7 cellular contexts compared by ENCODE assay signal in the genomic region with DNA sequence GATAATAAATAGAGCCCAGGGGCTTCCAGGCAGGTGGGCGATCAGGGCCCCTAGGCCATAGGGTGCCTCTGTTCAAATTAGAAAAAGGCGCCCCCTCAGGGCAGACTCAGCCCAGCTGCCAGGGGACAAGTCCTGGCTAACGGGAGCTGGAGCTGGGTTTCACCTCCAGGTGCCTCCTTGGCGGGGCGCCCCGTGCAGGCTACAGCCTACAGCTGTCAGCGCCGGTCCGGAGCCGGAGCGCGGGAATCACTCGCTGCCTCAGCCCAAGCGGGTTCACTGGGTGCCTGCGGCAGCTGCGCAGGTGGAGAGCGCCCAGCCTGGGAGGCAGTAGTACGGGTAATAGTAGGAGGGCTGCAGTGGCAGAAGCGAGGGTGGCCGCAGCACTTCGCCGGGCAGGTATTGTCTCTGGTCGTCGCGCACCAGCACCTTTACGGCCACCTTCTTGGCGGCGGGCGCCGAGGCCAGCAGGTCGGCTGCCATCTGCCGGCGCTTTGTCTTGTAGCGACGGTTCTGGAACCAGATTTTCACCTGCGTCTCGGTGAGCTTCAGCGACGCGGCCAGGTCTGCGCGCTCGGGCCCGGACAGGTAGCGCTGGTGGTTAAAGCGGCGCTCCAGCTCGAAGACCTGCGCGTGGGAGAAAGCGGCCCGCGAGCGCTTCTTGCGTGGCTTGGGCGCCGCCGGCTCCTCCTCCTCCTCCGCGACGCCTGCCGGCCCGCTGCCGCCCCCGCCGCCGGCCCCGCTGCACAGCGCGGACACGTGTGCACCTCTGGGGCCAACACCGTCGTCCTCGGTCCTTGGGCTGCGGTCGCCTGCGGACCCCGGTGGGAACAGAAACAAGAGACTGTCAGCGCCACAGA. TPM values are rescaled to one million over a fixed set of nuclear protein-coding genes. Genes with fewer than 3 reads are reported as not detected.
A peak's percentile ranks its signal among the peaks of the same experiment; 100 is the strongest.
DNase-seq lines count a peak whose midpoint lies in the region; ATAC-seq and TF ChIP-seq lines count a peak whose summit lies in the region.

No MANE protein-coding gene starts in this region.

- H3K27me3 ChIP-seq in IMR-90 (ENCODE audit: control insufficient read depth, insufficient read depth, low read length) = peaks cover 84% of the 10 kb centered on the region

- no peak for TF ChIP-seq POLR2A in IMR-90 (IDR thresholded peaks at IDR 0.05; ENCODE audit: low read depth, low read length)

- WGBS in IMR-90 (ENCODE audit: extremely low coverage in 2 of 2, insufficient read length in 1 of 2), 2 experiments = 8% methylated on average over 42 of the region's 79 CpGs; no CpG with 5 or more reads in 1 of the 2 experiments

- H2AK5ac ChIP-seq in IMR-90 (ENCODE audit: low read depth, low read length) = no peak overlapping the region

- no peak overlapping the region for H3K18ac ChIP-seq in IMR-90 (ENCODE audit: low read depth, low read length)

- no peak overlapping the region for H2BK15ac ChIP-seq in IMR-90 (ENCODE audit: low read depth, low read length)

- peaks cover 24% of the 10 kb centered on the region for H3K4me1 Mint-ChIP-seq in neural crest cell

- no peak for TF ChIP-seq RAD21 in IMR-90 (IDR thresholded peaks at IDR 0.05; ENCODE audit: low read length)

- no peaks in the 10 kb centered on the region for H3K9me3 Mint-ChIP-seq in neural crest cell

- no peak overlapping the region for H3K4ac ChIP-seq in IMR-90 (ENCODE audit: low read depth, low read length)

- H3K36me3 ChIP-seq in IMR-90 (ENCODE audit: control insufficient read depth, insufficient read depth, low read length) = no peaks in the 10 kb centered on the region

- no peak overlapping the region for H3K14ac ChIP-seq in IMR-90 (replicated peaks; ENCODE audit: low read depth, low read length)

- no peak overlapping the region for H4K5ac ChIP-seq in IMR-90 (ENCODE audit: low read depth, low read length)

- dilution Hi-C loops in IMR-90 (cut with HindIII; ENCODE audit: low sequenced_read_pairs, unreplicated experiment) = no loop called here

- H3K4me3 Mint-ChIP-seq in neural crest cell = peak overlapping the region; percentile 84

- no peaks in the 10 kb centered on the region for H3K4me1 ChIP-seq in IMR-90 (ENCODE audit: control insufficient read depth, insufficient read depth, low read length)

- no peak for ATAC-seq in IMR-90 (ENCODE audit: low read depth)
- ATAC-seq in GM21367 (IDR thresholded peaks at IDR 0.05; ENCODE audit: unreplicated experiment) = no peak

- peaks cover 91% of the 10 kb centered on the region for H3K27me3 Mint-ChIP-seq in neural crest cell (ENCODE audit: low read depth)

- intact Hi-C loops in IMR-90 (cut with micrococcal nuclease) = no loop called here

- DNase-seq in GM13976 (ENCODE audit: low spot score) (peak; percentile 64), IMR-90 (no peak), ecto neural progenitor cell (ENCODE audit: low spot score) (peak; percentile 70), neural crest cell (ENCODE audit: low read depth, low spot score) (no peak), NOMO-1 (lab: John Stamatoyannopoulos, UW; ENCODE audit: unreplicated experiment in 2 of 2) (no peak), Kasumi-1 (lab: John Stamatoyannopoulos, UW) (no peak)

- TF ChIP-seq CTCF in GM13976 (IDR thresholded peaks at IDR 0.05; ENCODE audit: borderline replicate concordance, control extremely low read depth, extremely low read depth, insufficient read depth, missing control alignments) (peak; percentile 29), IMR-90 (conservative IDR thresholded peaks at IDR 0.05; ENCODE audit: low read depth, low read length) (peak; percentile 15; the same call in 1 of the 2 replicates), neural crest cell (conservative IDR thresholded peaks at IDR 0.05) (peak; percentile 58)

- H2AK9ac ChIP-seq in IMR-90 (replicated peaks; ENCODE audit: low read depth, low read length, poor library complexity) = no peak overlapping the region

- no peaks in the 10 kb centered on the region for H3K79me1 ChIP-seq in IMR-90 (ENCODE audit: low read depth in 1 of 2, low read length in 2 of 2)

- CTCF ChIA-PET in IMR-90 (lab: Yijun Ruan, JAX) = interaction anchor here (0.6 to 1.6 kb wide), 2 partner anchors 58 to 228 kb away, joined by 3 to 8 read pairs; partner anchors contain the start of gene RAB28

- no peak overlapping the region for H3K27ac ChIP-seq in IMR-90 (ENCODE audit: insufficient read depth, low read length)

- no peak overlapping the region for H4K8ac ChIP-seq in IMR-90 (ENCODE audit: low read depth in 2 of 2, low read length in 2 of 2)

- no peak overlapping the region for H3K4me3 ChIP-seq in IMR-90 (ENCODE audit: insufficient read depth, low read depth, low read length)

- H2BK120ac ChIP-seq in IMR-90 (ENCODE audit: low read depth, low read length) = no peak overlapping the region

- BruUV-seq in IMR-90 (replicated peaks; lab: Mats Ljungman, UMichigan) = no TSS peak

- H3K4me2 ChIP-seq in IMR-90 (ENCODE audit: low read depth, low read length) = no peak overlapping the region

- peak overlapping the region; percentile 65 for H2AFZ ChIP-seq in IMR-90 (replicated peaks; ENCODE audit: low read length, poor library complexity)

- POLR2A ChIA-PET in IMR-90 (lab: Charles Lee; ENCODE audit: unreplicated experiment) = no interaction called here

- no peak overlapping the region for H2BK20ac ChIP-seq in IMR-90 (ENCODE audit: low read depth, low read length)

- H3K9me1 ChIP-seq in IMR-90 (ENCODE audit: insufficient read depth, low read length) = peaks cover 2% of the 10 kb centered on the region; the same call in 1 of the 2 replicates

- H3K9me3 ChIP-seq in IMR-90 (ENCODE audit: control insufficient read depth, insufficient read depth, low read length) = peaks cover 22% of the 10 kb centered on the region

- H2BK5ac ChIP-seq in IMR-90 (ENCODE audit: low read depth, low read length, poor library complexity, severe bottlenecking) = no peak overlapping the region

- H3K27ac Mint-ChIP-seq in neural crest cell (ENCODE audit: unreplicated experiment) = no peak overlapping the region

- peaks cover 2% of the 10 kb centered on the region for H3K36me3 Mint-ChIP-seq in neural crest cell (ENCODE audit: low read depth)

- H4K91ac ChIP-seq in IMR-90 (ENCODE audit: insufficient read depth, low read depth, low read length) = no peak overlapping the region

- H4K20me1 ChIP-seq in IMR-90 (ENCODE audit: insufficient read depth, low read length) = peaks cover 5% of the 10 kb centered on the region

- in situ Hi-C loops in GM13976 (cut with MboI; ENCODE audit: low sequenced_read_pairs, unreplicated experiment) = loop anchor here (10.0 kb wide), 1 partner anchor 807 kb away; no protein-coding TSS in a partner anchor
- in situ Hi-C loops in IMR-90 (cut with MboI; ENCODE audit: low sequenced_read_pairs) = no loop called here

- H3K23ac ChIP-seq in IMR-90 (ENCODE audit: low read depth, low read length) = no peak overlapping the region

- no peak overlapping the region for H3K9ac ChIP-seq in IMR-90 (ENCODE audit: low read depth, low read length)

- H3K56ac ChIP-seq in IMR-90 (ENCODE audit: extremely low read depth, insufficient read depth, low read length) = no peak overlapping the region

TF ChIP-seq in IMR-90, 13 proteins besides CTCF, POLR2A, EP300 and RAD21:
- TF ChIP-seq SMC3 (IDR thresholded peaks at IDR 0.05; ENCODE audit: low read depth, low read length) = no peak
- TF ChIP-seq CEBPB (IDR thresholded peaks at IDR 0.05; ENCODE audit: low read depth, low read length) = no peak
- no peak for TF ChIP-seq MAFK (IDR thresholded peaks at IDR 0.05; ENCODE audit: low read depth, low read length)
- TF ChIP-seq RFX5 (IDR thresholded peaks at IDR 0.05; ENCODE audit: low read depth, low read length) = no peak
- TF ChIP-seq BHLHE40 (IDR thresholded peaks at IDR 0.05; ENCODE audit: low read depth, low read length) = no peak
- TF ChIP-seq MXI1 (IDR thresholded peaks at IDR 0.05; ENCODE audit: borderline replicate concordance, low read depth, low read length) = no peak
- no peak for TF ChIP-seq CHD1 (IDR thresholded peaks at IDR 0.05; ENCODE audit: low read depth, low read length)
- TF ChIP-seq USF2 (IDR thresholded peaks at IDR 0.05; ENCODE audit: low read depth, low read length) = no peak
- TF ChIP-seq NFE2L2 (IDR thresholded peaks at IDR 0.05; ENCODE audit: low read depth, low read length) = no peak
- no peak for TF ChIP-seq RCOR1 (IDR thresholded peaks at IDR 0.05; ENCODE audit: insufficient replicate concordance, low read length)
- TF ChIP-seq, protein P1, sequence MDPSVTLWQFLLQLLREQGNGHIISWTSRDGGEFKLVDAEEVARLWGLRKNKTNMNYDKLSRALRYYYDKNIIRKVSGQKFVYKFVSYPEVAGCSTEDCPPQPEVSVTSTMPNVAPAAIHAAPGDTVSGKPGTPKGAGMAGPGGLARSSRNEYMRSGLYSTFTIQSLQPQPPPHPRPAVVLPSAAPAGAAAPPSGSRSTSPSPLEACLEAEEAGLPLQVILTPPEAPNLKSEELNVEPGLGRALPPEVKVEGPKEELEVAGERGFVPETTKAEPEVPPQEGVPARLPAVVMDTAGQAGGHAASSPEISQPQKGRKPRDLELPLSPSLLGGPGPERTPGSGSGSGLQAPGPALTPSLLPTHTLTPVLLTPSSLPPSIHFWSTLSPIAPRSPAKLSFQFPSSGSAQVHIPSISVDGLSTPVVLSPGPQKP (IDR thresholded peaks at IDR 0.05; ENCODE audit: borderline replicate concordance, low read depth, low read length) = no peak
- no peak for TF ChIP-seq FOS (IDR thresholded peaks at IDR 0.05; ENCODE audit: low read depth, low read length)
TF ChIP-seq in IMR-90: peak in this region for 0.

RNA-seq across cellular contexts. Expression of gene NKX3-2, which starts 2.4 kb away (rescaled TPM):
- under 0.01 TPM in 1 of 2 replicates, not detected in the other for total RNA-seq in IMR-90 (2012; rRNA removed)
- 0.05 and 0.09 TPM in 2 replicates for polyA plus RNA-seq in IMR-90 (2012; rRNA removed)
- polyA plus RNA-seq in IMR-90 (2012; cell fraction: cytosol; rRNA removed) = 0.02 and 0.08 TPM in 2 replicates
- polyA plus RNA-seq in IMR-90 (2012; cell fraction: nucleus; rRNA removed; ENCODE audit: low replicate concordance) = 0.17 and 0.25 TPM in 2 replicates
- total RNA-seq in neural crest cell = 3.3 and 4.0 TPM in 2 replicates

RNA-seq across cellular contexts. Expression of gene RAB28, which starts 57.8 kb away (rescaled TPM):
- total RNA-seq in IMR-90 (2012; rRNA removed) (7.5 and 11.4 TPM in 2 replicates), neural crest cell (26.7 and 30.7 TPM in 2 replicates)
- polyA plus RNA-seq in IMR-90 (2012; rRNA removed) = 9.1 and 10.8 TPM in 2 replicates
- polyA plus RNA-seq in IMR-90 (2012; cell fraction: cytosol; rRNA removed) = 2.4 and 3.1 TPM in 2 replicates
- polyA plus RNA-seq in IMR-90 (2012; cell fraction: nucleus; rRNA removed; ENCODE audit: low replicate concordance) = 1.5 and 10.2 TPM in 2 replicates

Comparison
In these comparisons a context has a peak if more than half of its experiments do, and no peak if none do; other contexts are left out.
1. DNase-seq: peak in GM13976 (single experiment) and ecto neural progenitor cell (single experiment); none in IMR-90 (single experiment), neural crest cell (single experiment), NOMO-1 (0 of 2) and Kasumi-1 (0 of 2).
2. Peak in every context shown above with its lines, with median percentiles within 50 percentile points of each other: CTCF ChIP-seq.